In the genomic region with DNA sequence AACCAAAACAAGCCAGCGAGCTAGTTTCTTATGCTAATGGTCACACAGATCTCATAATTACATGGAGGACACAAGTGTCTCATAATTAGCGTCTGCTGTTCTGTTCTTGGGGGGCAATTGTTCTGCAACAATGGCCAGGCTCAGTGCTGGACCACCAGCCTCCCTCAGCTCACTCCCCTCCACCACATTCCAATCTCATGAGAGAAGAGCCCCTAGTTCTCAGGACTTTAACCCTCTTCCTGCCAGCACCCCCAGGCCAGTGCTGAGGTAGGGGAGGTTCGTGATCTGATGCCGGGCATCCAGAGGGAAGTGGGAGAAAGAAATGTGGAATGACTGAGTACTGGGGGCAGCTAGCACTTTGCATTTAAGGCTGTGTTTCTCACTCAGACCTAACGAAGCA, we compare ENCODE assay signal across 18 cellular contexts. TPM values are rescaled to one million over a fixed set of nuclear protein-coding genes. Genes with fewer than 3 reads are reported as not detected.
DNase-seq lines count a peak whose midpoint lies in the region; ATAC-seq and TF ChIP-seq lines count a peak whose summit lies in the region.
"Had no signal": no experiment of that assay in that cellular context is flagged by ENCODE, and none has a peak within 500 bp of the region (broad histone marks: within the 10 kb centered on the region; RNA-seq: fewer than 3 reads in every experiment).

No MANE protein-coding gene starts in this region.

- peaks cover 10% of the 10 kb centered on the region; the same call in 1 of the 2 replicates for H3K36me3 Mint-ChIP-seq in HFFc6 (ENCODE audit: low read depth)
- H3K36me3 Mint-ChIP-seq in WTC11: peaks cover 13% of the 10 kb centered on the region
- H3K36me3 Mint-ChIP-seq: CD4-positive, alpha-beta memory T cell had no signal

- POLR2A ChIA-PET in WTC11 (lab: Charles Lee): no interaction called here

- H3K4me3 Mint-ChIP-seq in HFFc6: no peak overlapping the region
- no peak overlapping the region for H3K4me3 Mint-ChIP-seq in WTC11
- H3K4me3 Mint-ChIP-seq: CD4-positive, alpha-beta memory T cell had no signal

- peaks cover 2% of the 10 kb centered on the region; the same call in 1 of the 2 replicates for H3K27me3 Mint-ChIP-seq in HFFc6 (ENCODE audit: insufficient read depth)
- H3K27me3 Mint-ChIP-seq in WTC11 (ENCODE audit: low read depth): no peaks in the 10 kb centered on the region

- CTCF ChIA-PET in WTC11 (lab: Charles Lee): no interaction called here

- peak; percentile 15 for DNase-seq in EH (ENCODE audit: low read depth)
- no peak for DNase-seq in HFFc6
- no peak for DNase-seq in WTC11 (ENCODE audit: low spot score)
- peak; percentile 59 for DNase-seq in left kidney (ENCODE audit: low read depth, low spot score)
- DNase-seq in NCI-H748 (lab: John Stamatoyannopoulos, UW; ENCODE audit: unreplicated experiment): no peak
- no peak for DNase-seq in activated CD8-positive, alpha-beta memory T cell treated with anti-CD3 and anti-CD28 coated beads for 24 hours
- DNase-seq in NCI-H1105 (lab: John Stamatoyannopoulos, UW): no peak
- DNase-seq: CD4-positive, alpha-beta memory T cell; DMS153; NCI-H1092 treated with DMSO at 0.1 percent for 48 hours; NCI-H1694; NCI-H2081 treated with DMSO at 0.1 percent for 48 hours; NCI-H446 treated with DMSO at 0.1 percent for 48 hours; NCI-H748 treated with DMSO at 0.1 percent for 48 hours; SHP77 treated with DMSO at 0.1 percent for 48 hours had no signal

- H3K27ac Mint-ChIP-seq in HFFc6: peak overlapping the region; percentile 11; the same call in 1 of the 2 replicates
- no peak overlapping the region for H3K27ac Mint-ChIP-seq in WTC11
- H3K27ac Mint-ChIP-seq: CD4-positive, alpha-beta memory T cell had no signal

- TF ChIP-seq CTCF in HFFc6 (IDR thresholded peaks at IDR 0.05) (no peak), WTC11 (IDR thresholded peaks at IDR 0.05) (no peak)

- ATAC-seq in WTC11 (peak; percentile 94), HG03439 (IDR thresholded peaks at IDR 0.05; ENCODE audit: unreplicated experiment) (no peak)
- ATAC-seq: K562, SK-N-SH treated with all-trans-retinoic acid at 6 μM for 48 hours had no signal

- H3K9me3 Mint-ChIP-seq in HFFc6 (peaks cover 6% of the 10 kb centered on the region; the same call in 1 of the 2 replicates), WTC11 (peaks cover 27% of the 10 kb centered on the region)

- H3K4me1 Mint-ChIP-seq in HFFc6 (ENCODE audit: low read depth) (peaks cover 29% of the 10 kb centered on the region), WTC11 (peaks cover 41% of the 10 kb centered on the region)
- H3K4me1 Mint-ChIP-seq: CD4-positive, alpha-beta memory T cell had no signal

TF ChIP-seq in WTC11, 78 proteins besides CTCF, POLR2A, EP300 and RAD21:
- TF ChIP-seq, protein P1, sequence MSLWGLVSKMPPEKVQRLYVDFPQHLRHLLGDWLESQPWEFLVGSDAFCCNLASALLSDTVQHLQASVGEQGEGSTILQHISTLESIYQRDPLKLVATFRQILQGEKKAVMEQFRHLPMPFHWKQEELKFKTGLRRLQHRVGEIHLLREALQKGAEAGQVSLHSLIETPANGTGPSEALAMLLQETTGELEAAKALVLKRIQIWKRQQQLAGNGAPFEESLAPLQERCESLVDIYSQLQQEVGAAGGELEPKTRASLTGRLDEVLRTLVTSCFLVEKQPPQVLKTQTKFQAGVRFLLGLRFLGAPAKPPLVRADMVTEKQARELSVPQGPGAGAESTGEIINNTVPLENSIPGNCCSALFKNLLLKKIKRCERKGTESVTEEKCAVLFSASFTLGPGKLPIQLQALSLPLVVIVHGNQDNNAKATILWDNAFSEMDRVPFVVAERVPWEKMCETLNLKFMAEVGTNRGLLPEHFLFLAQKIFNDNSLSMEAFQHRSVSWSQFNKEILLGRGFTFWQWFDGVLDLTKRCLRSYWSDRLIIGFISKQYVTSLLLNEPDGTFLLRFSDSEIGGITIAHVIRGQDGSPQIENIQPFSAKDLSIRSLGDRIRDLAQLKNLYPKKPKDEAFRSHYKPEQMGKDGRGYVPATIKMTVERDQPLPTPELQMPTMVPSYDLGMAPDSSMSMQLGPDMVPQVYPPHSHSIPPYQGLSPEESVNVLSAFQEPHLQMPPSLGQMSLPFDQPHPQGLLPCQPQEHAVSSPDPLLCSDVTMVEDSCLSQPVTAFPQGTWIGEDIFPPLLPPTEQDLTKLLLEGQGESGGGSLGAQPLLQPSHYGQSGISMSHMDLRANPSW (CRISPR knock-in tag; conservative IDR thresholded peaks at IDR 0.05; ENCODE audit: low read depth): no peak
- TF ChIP-seq ZNF232 (CRISPR knock-in tag; IDR thresholded peaks at IDR 0.05): no peak
- no peak for TF ChIP-seq NR3C1 (CRISPR knock-in tag; conservative IDR thresholded peaks at IDR 0.05; ENCODE audit: low read depth)
- TF ChIP-seq HMGA2 (CRISPR knock-in tag; IDR thresholded peaks at IDR 0.05): no peak

RNA-seq across cellular contexts. Expression of gene TOX2, which starts 20.1 kb away (rescaled TPM):
- 10 to 100 TPM; 46.1 to 68.2 (median 60.2) TPM for total RNA-seq in HFFc6 (2021; fragmentation: NEBNext Ultra II Directional; extraction: Animal tissue kit (Norgen Biotek cat#: 25700))
- total RNA-seq in WTC11 (2021): 1.9 to 3.4 TPM (median 2.4 TPM) in 3 replicates
- total RNA-seq: K562 had no signal

Comparison
In these comparisons a context has a peak if more than half of its experiments do, and no peak if none do; other contexts are left out.
1. DNase-seq: peak in EH (single experiment) and left kidney (single experiment); none in HFFc6 (single experiment), WTC11 (single experiment), NCI-H748 (single experiment), activated CD8-positive, alpha-beta memory T cell treated with anti-CD3 and anti-CD28 coated beads for 24 hours (single experiment) and NCI-H1105 (single experiment).
2. RNA of gene TOX2, which starts 20.1 kb away (total RNA-seq): 46.1 to 68.2 TPM in HFFc6; 1.9 to 3.4 TPM in WTC11; every median in the first group is over 10 times any median in the second.